Comparison of ENCODE assay signal across 34 cellular contexts in genomic region chr6:156713548-156713947, GRCh38.
"Had no signal": no experiment of that assay in that cellular context is flagged by ENCODE, and none has a peak within 500 bp of the region (broad histone marks: within the 10 kb centered on the region; RNA-seq: fewer than 3 reads in every experiment).

No MANE protein-coding gene starts in this region.

- H3K4me1 Mint-ChIP-seq: activated CD4-positive, alpha-beta T cell treated with anti-CD3 and anti-CD28 coated beads, Interleukin-2, amount 10 ng/mL, durations not matched to agents 7 days and 5 days; activated naive CD4-positive, alpha-beta T cell treated with anti-CD3 and anti-CD28 coated beads, Interleukin-2, amount 50 U/mL, for 24 hours; activated naive CD8-positive, alpha-beta T cell treated with anti-CD3 and anti-CD28 coated beads, Interleukin-2, amount 10 ng/mL, durations not matched to agents 7 days and 5 days; activated T-helper 17 cell treated with anti-CD3 and anti-CD28 coated beads, Interleukin-2, amount 50 U/mL, for 72 hours; central memory CD8-positive, alpha-beta T cell had no signal

- H3K4me3 ChIP-seq: coronary artery, dorsolateral prefrontal cortex had no signal

- DNase-seq: activated CD4-positive, alpha-beta T cell treated with anti-CD3 and anti-CD28 coated beads for 4 hours; activated CD4-positive, alpha-beta T cell treated with anti-CD3 and anti-CD28 coated beads, Interleukin-2, amount 10 ng/mL, durations not matched to agents 7 days and 5 days; activated CD4-positive, alpha-beta T cell treated with anti-CD3 and anti-CD28 coated beads, Interleukin-2, amount 50 U/mL, for 48 hours; activated CD4-positive, CD25-positive, alpha-beta regulatory T cell; activated CD4-positive, CD25-positive, alpha-beta regulatory T cell treated with anti-CD3 and anti-CD28 coated beads, Interleukin-2, amount 50 U/mL, for 72 hours; activated CD8-positive, alpha-beta memory T cell treated with anti-CD3 and anti-CD28 coated beads for 24 hours; activated CD8-positive, alpha-beta T cell treated with anti-CD3 and anti-CD28 coated beads for 36 hours; activated effector memory CD4-positive, alpha-beta T cell treated with Interleukin-2 at 50 U/mL for 16 hours; activated gamma-delta T cell treated with Interleukin-2 at 50 U/mL for 16 hours; activated naive CD4-positive, alpha-beta T cell treated with Interleukin-2 at 50 U/mL for 16 hours; activated naive CD8-positive, alpha-beta T cell treated with anti-CD3 and anti-CD28 coated beads, Interleukin-2, amount 10 ng/mL, durations not matched to agents 7 days and 5 days; activated T-cell treated with anti-CD3 and anti-CD28 coated beads, Interleukin-2, amount 50 U/mL, for 4 hours; amniotic stem cell; anterior cingulate cortex; brain microvascular endothelial cell; dorsolateral prefrontal cortex; effector memory CD4-positive, alpha-beta T cell; endodermal cell; foreskin fibroblast; head of caudate nucleus; T-helper 1 cell; T-helper 17 cell; T1000; WERI-Rb-1 had no signal

- H3K36me3 ChIP-seq: brain microvascular endothelial cell, WERI-Rb-1 had no signal

- FAIRE-seq: astrocyte, bronchial epithelial cell, frontal cortex had no signal

- H3K27ac ChIP-seq: brain microvascular endothelial cell, coronary artery, dorsolateral prefrontal cortex, WERI-Rb-1 had no signal

- H3K27ac Mint-ChIP-seq: activated CD4-positive, alpha-beta T cell treated with anti-CD3 and anti-CD28 coated beads, Interleukin-2, amount 10 ng/mL, durations not matched to agents 7 days and 5 days; activated CD8-positive, alpha-beta T cell treated with anti-CD3 and anti-CD28 coated beads for 36 hours; activated naive CD4-positive, alpha-beta T cell treated with anti-CD3 and anti-CD28 coated beads, Interleukin-2, amount 50 U/mL, for 24 hours; activated naive CD8-positive, alpha-beta T cell treated with anti-CD3 and anti-CD28 coated beads, Interleukin-2, amount 10 ng/mL, durations not matched to agents 7 days and 5 days; activated T-helper 17 cell treated with anti-CD3 and anti-CD28 coated beads, Interleukin-2, amount 50 U/mL, for 72 hours; dendritic cell treated with granulocyte-macrophage colony-stimulating factor and Interleukin-4, amounts not matched to agents 40 ng/mL and 50 ng/mL, for 4 days; endodermal cell; T-helper 17 cell; T-helper 2 cell treated with Interferon-gamma antibody and Interleukin-4, amounts not matched to agents 5 μg/mL and 100 μg/mL, for 36 hours had no signal

- H3K9me3 Mint-ChIP-seq: activated CD4-positive, alpha-beta T cell treated with anti-CD3 and anti-CD28 coated beads, Interleukin-2, amount 10 ng/mL, durations not matched to agents 7 days and 5 days; activated CD8-positive, alpha-beta T cell treated with anti-CD3 and anti-CD28 coated beads for 36 hours; activated naive CD4-positive, alpha-beta T cell treated with anti-CD3 and anti-CD28 coated beads, Interleukin-2, amount 50 U/mL, for 24 hours; activated naive CD8-positive, alpha-beta T cell treated with anti-CD3 and anti-CD28 coated beads, Interleukin-2, amount 10 ng/mL, durations not matched to agents 7 days and 5 days; activated T-cell treated with anti-CD3 and anti-CD28 coated beads, Interleukin-2, amount 50 U/mL, for 4 hours; activated T-helper 17 cell treated with anti-CD3 and anti-CD28 coated beads, Interleukin-2, amount 50 U/mL, for 72 hours; central memory CD8-positive, alpha-beta T cell; dendritic cell treated with granulocyte-macrophage colony-stimulating factor and Interleukin-4, amounts not matched to agents 40 ng/mL and 50 ng/mL, for 4 days; T-helper 2 cell treated with Interferon-gamma antibody and Interleukin-4, amounts not matched to agents 5 μg/mL and 100 μg/mL, for 36 hours had no signal

- H3K27me3 Mint-ChIP-seq: activated T-helper 17 cell treated with anti-CD3 and anti-CD28 coated beads, Interleukin-2, amount 50 U/mL, for 72 hours had no signal

- H3K4me3 Mint-ChIP-seq: activated CD4-positive, alpha-beta T cell treated with anti-CD3 and anti-CD28 coated beads, Interleukin-2, amount 10 ng/mL, durations not matched to agents 7 days and 5 days; activated CD8-positive, alpha-beta T cell treated with anti-CD3 and anti-CD28 coated beads for 36 hours; activated naive CD4-positive, alpha-beta T cell treated with anti-CD3 and anti-CD28 coated beads, Interleukin-2, amount 50 U/mL, for 24 hours; activated naive CD8-positive, alpha-beta T cell treated with anti-CD3 and anti-CD28 coated beads, Interleukin-2, amount 10 ng/mL, durations not matched to agents 7 days and 5 days; activated T-cell treated with anti-CD3 and anti-CD28 coated beads, Interleukin-2, amount 50 U/mL, for 4 hours; activated T-helper 17 cell treated with anti-CD3 and anti-CD28 coated beads, Interleukin-2, amount 50 U/mL, for 72 hours; central memory CD8-positive, alpha-beta T cell; dendritic cell treated with granulocyte-macrophage colony-stimulating factor and Interleukin-4, amounts not matched to agents 40 ng/mL and 50 ng/mL, for 4 days; endodermal cell; T-helper 17 cell; T-helper 2 cell treated with Interferon-gamma antibody and Interleukin-4, amounts not matched to agents 5 μg/mL and 100 μg/mL, for 36 hours had no signal

- H3K36me3 Mint-ChIP-seq: activated naive CD4-positive, alpha-beta T cell treated with anti-CD3 and anti-CD28 coated beads, Interleukin-2, amount 50 U/mL, for 24 hours; activated naive CD8-positive, alpha-beta T cell treated with anti-CD3 and anti-CD28 coated beads, Interleukin-2, amount 10 ng/mL, durations not matched to agents 7 days and 5 days had no signal

- H3K27me3 ChIP-seq: brain microvascular endothelial cell, dorsolateral prefrontal cortex had no signal

- ATAC-seq: activated CD8-positive, alpha-beta T cell treated with anti-CD3 and anti-CD28 coated beads for 36 hours; activated T-cell treated with anti-CD3 and anti-CD28 coated beads, Interleukin-2, amount 50 U/mL, for 4 hours; activated T-helper 17 cell treated with anti-CD3 and anti-CD28 coated beads, Interleukin-2, amount 50 U/mL, for 72 hours; esophagus mucosa; T-helper 17 cell had no signal
